14 cellular contexts compared by ENCODE assay signal in genomic region chr5:148905541-148905940, GRCh38.
"Had no signal": no experiment of that assay in that cellular context is flagged by ENCODE, and none has a peak within 500 bp of the region (broad histone marks: within the 10 kb centered on the region; RNA-seq: fewer than 3 reads in every experiment).

No MANE protein-coding gene starts in this region.

- H3K4me1 Mint-ChIP-seq: activated B cell treated with CpG ODN at 0.5 μM for 24 hours had no signal

- H3K9me3 Mint-ChIP-seq: activated B cell treated with CpG ODN at 0.5 μM for 24 hours; activated CD4-positive, alpha-beta T cell treated with anti-CD3 and anti-CD28 coated beads, Interleukin-2, amount 10 ng/mL, durations not matched to agents 7 days and 5 days; activated T-helper 2 cell treated with anti-CD3 and anti-CD28 coated beads, Interferon-gamma antibody, Interleukin-2, Interleukin-4, amounts not matched to agents 10 μg/mL and 5 μg/mL and 100 μg/mL, durations not matched to agents 14 hours and 24 hours and 36 hours; central memory CD8-positive, alpha-beta T cell; dendritic cell treated with granulocyte-macrophage colony-stimulating factor and Interleukin-4, amounts not matched to agents 40 ng/mL and 50 ng/mL, for 4 days; effector memory CD8-positive, alpha-beta T cell; T-helper 1 cell treated with Interleukin-12 subunit alpha and Interleukin-12 subunit beta and Interleukin-4 antibody, amounts not matched to agents 30 μg/mL and 1 μg/mL, for 36 hours; type B pancreatic cell had no signal

- H3K36me3 Mint-ChIP-seq: type B pancreatic cell had no signal

- H3K4me1 ChIP-seq: adrenal gland had no signal

- H3K4me3 ChIP-seq: adrenal gland, ovary, skin epidermis had no signal

- H3K36me3 ChIP-seq: adrenal gland, ovary had no signal

- H3K9me3 ChIP-seq: adrenal gland, ovary had no signal

- H3K27ac Mint-ChIP-seq: activated B cell treated with CpG ODN at 0.5 μM for 24 hours; activated CD4-positive, alpha-beta T cell treated with anti-CD3 and anti-CD28 coated beads, Interleukin-2, amount 10 ng/mL, durations not matched to agents 7 days and 5 days; activated T-helper 2 cell treated with anti-CD3 and anti-CD28 coated beads, Interferon-gamma antibody, Interleukin-2, Interleukin-4, amounts not matched to agents 10 μg/mL and 5 μg/mL and 100 μg/mL, durations not matched to agents 14 hours and 24 hours and 36 hours; dendritic cell treated with granulocyte-macrophage colony-stimulating factor and Interleukin-4, amounts not matched to agents 40 ng/mL and 50 ng/mL, for 4 days; T-helper 1 cell treated with Interleukin-12 subunit alpha and Interleukin-12 subunit beta and Interleukin-4 antibody, amounts not matched to agents 30 μg/mL and 1 μg/mL, for 36 hours; type B pancreatic cell had no signal

- H3K27ac ChIP-seq: adrenal gland, ovary had no signal

- H3K27me3 Mint-ChIP-seq: activated B cell treated with CpG ODN at 0.5 μM for 24 hours; central memory CD8-positive, alpha-beta T cell; dendritic cell treated with granulocyte-macrophage colony-stimulating factor and Interleukin-4, amounts not matched to agents 40 ng/mL and 50 ng/mL, for 4 days; effector memory CD8-positive, alpha-beta T cell; type B pancreatic cell had no signal

- H3K4me3 Mint-ChIP-seq: activated B cell treated with CpG ODN at 0.5 μM for 24 hours; activated CD4-positive, alpha-beta T cell treated with anti-CD3 and anti-CD28 coated beads, Interleukin-2, amount 10 ng/mL, durations not matched to agents 7 days and 5 days; central memory CD8-positive, alpha-beta T cell; dendritic cell treated with granulocyte-macrophage colony-stimulating factor and Interleukin-4, amounts not matched to agents 40 ng/mL and 50 ng/mL, for 4 days; effector memory CD8-positive, alpha-beta T cell; T-helper 1 cell treated with Interleukin-12 subunit alpha and Interleukin-12 subunit beta and Interleukin-4 antibody, amounts not matched to agents 30 μg/mL and 1 μg/mL, for 36 hours; type B pancreatic cell had no signal

- DNase-seq: activated B cell treated with CpG ODN at 0.5 μM for 24 hours; activated CD4-positive, alpha-beta T cell treated with anti-CD3 and anti-CD28 coated beads, Interleukin-2, amount 10 ng/mL, durations not matched to agents 7 days and 5 days; activated naive CD4-positive, alpha-beta T cell treated with anti-CD3 and anti-CD28 coated beads, Interleukin-2, amount 50 U/mL, for 16 hours; effector memory CD8-positive, alpha-beta T cell; erythroblast; ovary; retina had no signal

- H3K27me3 ChIP-seq: adrenal gland, ovary had no signal

- ATAC-seq: effector memory CD8-positive, alpha-beta T cell had no signal
